19 cellular contexts compared by ENCODE assay signal in genomic region chr10:481636-482035, GRCh38.
A peak's percentile ranks its signal among the peaks of the same experiment; 100 is the strongest.
DNase-seq lines count a peak whose midpoint lies in the region; ATAC-seq and TF ChIP-seq lines count a peak whose summit lies in the region.
"Had no signal": no experiment of that assay in that cellular context is flagged by ENCODE, and none has a peak within 500 bp of the region (broad histone marks: within the 10 kb centered on the region; RNA-seq: fewer than 3 reads in every experiment).

No MANE protein-coding gene starts in this region.

- WGBS in psoas muscle, 3 donors: 92 to 96% (median 92%) methylated on average over 16 of the region's 16 CpGs

- H3K36me3 ChIP-seq in left ventricle myocardium inferior (no peaks in the 10 kb centered on the region), psoas muscle (ENCODE audit: insufficient read depth in 1 of 2, low read depth in 1 of 2) (no peaks in the 10 kb centered on the region)
- H3K36me3 ChIP-seq: Peyer's patch had no signal

- H3K27ac Mint-ChIP-seq in stimulated activated memory B cell treated with anti-CD40 and anti-IgM and Interleukin-4, amounts not matched to agents 10 μg/mL and 1 μg/mL and 100 μg/mL, for 72 hours: no peak overlapping the region
- H3K27ac Mint-ChIP-seq: activated CD8-positive, alpha-beta T cell treated with anti-CD3 and anti-CD28 coated beads, Interleukin-2, amount 10 ng/mL, durations not matched to agents 7 days and 5 days; activated naive CD8-positive, alpha-beta T cell; activated T-helper 1 cell treated with anti-CD3 and anti-CD28 coated beads, Interleukin-12 subunit alpha, Interleukin-12 subunit beta, Interleukin-2, Interleukin-4 antibody, amounts not matched to agents 30 ng/mL and 10 ng/mL and 1 ng/mL, durations not matched to agents 14 hours and 24 hours and 36 hours; immature natural killer cell; WTC11 had no signal

- no peak overlapping the region for H3K4me3 Mint-ChIP-seq in stimulated activated memory B cell treated with anti-CD40 and anti-IgM and Interleukin-4, amounts not matched to agents 10 μg/mL and 1 μg/mL and 100 μg/mL, for 72 hours
- H3K4me3 Mint-ChIP-seq: activated CD8-positive, alpha-beta T cell treated with anti-CD3 and anti-CD28 coated beads, Interleukin-2, amount 10 ng/mL, durations not matched to agents 7 days and 5 days; activated naive CD8-positive, alpha-beta T cell; activated T-helper 1 cell treated with anti-CD3 and anti-CD28 coated beads, Interleukin-12 subunit alpha, Interleukin-12 subunit beta, Interleukin-2, Interleukin-4 antibody, amounts not matched to agents 30 ng/mL and 10 ng/mL and 1 ng/mL, durations not matched to agents 14 hours and 24 hours and 36 hours; immature natural killer cell; naive B cell; WTC11 had no signal

- peaks cover 13% of the 10 kb centered on the region for H3K4me1 Mint-ChIP-seq in stimulated activated memory B cell treated with anti-CD40 and anti-IgM and Interleukin-4, amounts not matched to agents 10 μg/mL and 1 μg/mL and 100 μg/mL, for 72 hours

- H3K27me3 Mint-ChIP-seq in stimulated activated memory B cell treated with anti-CD40 and anti-IgM and Interleukin-4, amounts not matched to agents 10 μg/mL and 1 μg/mL and 100 μg/mL, for 72 hours: no peaks in the 10 kb centered on the region
- H3K27me3 Mint-ChIP-seq: activated naive CD8-positive, alpha-beta T cell; naive B cell had no signal

- H3K4me3 ChIP-seq in left ventricle myocardium inferior (no peak overlapping the region), dorsolateral prefrontal cortex (no peak overlapping the region), psoas muscle (no peak overlapping the region)
- H3K4me3 ChIP-seq: Peyer's patch, stomach had no signal

- H3K27ac ChIP-seq in left ventricle myocardium inferior (replicated peaks): no peak overlapping the region
- peak overlapping the region in 49 of 59 donors; percentile 1 to 91 (median 69) for H3K27ac ChIP-seq in dorsolateral prefrontal cortex
- H3K27ac ChIP-seq in psoas muscle: peak overlapping the region; percentile 76

- peak in 3 of 4 donors; percentile 1 to 4 (median 2) for ATAC-seq in psoas muscle
- ATAC-seq in stimulated activated memory B cell treated with anti-CD40 and anti-IgM and Interleukin-4, amounts not matched to agents 10 μg/mL and 1 μg/mL and 100 μg/mL, for 72 hours: no peak
- ATAC-seq: activated CD8-positive, alpha-beta T cell treated with anti-CD3 and anti-CD28 coated beads, Interleukin-2, amount 10 ng/mL, durations not matched to agents 7 days and 5 days; WTC11 had no signal

- H3K27me3 ChIP-seq in left ventricle myocardium inferior (ENCODE audit: low read depth): no peaks in the 10 kb centered on the region
- H3K27me3 ChIP-seq in dorsolateral prefrontal cortex: no peaks in the 10 kb centered on the region
- H3K27me3 ChIP-seq in psoas muscle (ENCODE audit: insufficient read depth in 3 of 3, low read length in 2 of 3): no peaks in the 10 kb centered on the region
- H3K27me3 ChIP-seq: Peyer's patch, stomach had no signal

- peaks cover 8% of the 10 kb centered on the region for H3K9me3 Mint-ChIP-seq in stimulated activated memory B cell treated with anti-CD40 and anti-IgM and Interleukin-4, amounts not matched to agents 10 μg/mL and 1 μg/mL and 100 μg/mL, for 72 hours

- H3K36me3 Mint-ChIP-seq in stimulated activated memory B cell treated with anti-CD40 and anti-IgM and Interleukin-4, amounts not matched to agents 10 μg/mL and 1 μg/mL and 100 μg/mL, for 72 hours: no peaks in the 10 kb centered on the region
- H3K36me3 Mint-ChIP-seq: activated naive CD8-positive, alpha-beta T cell; immature natural killer cell had no signal

- peaks cover 31% of the 10 kb centered on the region for H3K4me1 ChIP-seq in left ventricle myocardium inferior
- H3K4me1 ChIP-seq in psoas muscle: peaks cover 47% of the 10 kb centered on the region
- H3K4me1 ChIP-seq: Peyer's patch had no signal

- intact Hi-C loops in cardiac septum (cut with DNase I) (no loop called here), left ventricle myocardium inferior (cut with micrococcal nuclease) (no loop called here), dorsolateral prefrontal cortex (cut with DNase I) (no loop called here), psoas muscle (cut with DNase I) (no loop called here)

- no peaks in the 10 kb centered on the region for H3K9me3 ChIP-seq in left ventricle myocardium inferior (replicated peaks)
- no peaks in the 10 kb centered on the region for H3K9me3 ChIP-seq in psoas muscle
- H3K9me3 ChIP-seq: Peyer's patch, stomach had no signal

- DNase-seq in cardiac septum (ENCODE audit: low spot score) (peak; percentile 68), left ventricle myocardium inferior (no peak), dorsolateral prefrontal cortex (peak in 1 of 10 donors; percentile 43), psoas muscle (no peak), ureter (ENCODE audit: low spot score) (peak; percentile 36), SW 1271 (lab: John Stamatoyannopoulos, UW) (no peak)
- no peak for DNase-seq in stimulated activated naive CD4-positive, alpha-beta T cell (lab: John Stamatoyannopoulos, UW)
- DNase-seq: activated CD8-positive, alpha-beta T cell treated with anti-CD3 and anti-CD28 coated beads, Interleukin-2, amount 10 ng/mL, durations not matched to agents 7 days and 5 days; C1 segment of cervical spinal cord; immature natural killer cell; naive B cell; NCI-H2107; stimulated activated CD4-positive, alpha-beta T cell treated with anti-CD3 and anti-CD28 coated beads, Interleukin-4, amount 100 ng/mL, for 1 hour had no signal

- TF ChIP-seq CTCF in left ventricle myocardium inferior (IDR thresholded peaks at IDR 0.05; ENCODE audit: borderline replicate concordance) (no peak), dorsolateral prefrontal cortex (IDR thresholded peaks at IDR 0.05 in 54 of 56, conservative IDR thresholded peaks at IDR 0.05 in 2 of 56; ENCODE audit: low read depth in 1 of 56, partially characterized antibody in 56 of 56) (no peak), psoas muscle (IDR thresholded peaks at IDR 0.05) (no peak)

Comparison
In these comparisons a context has a peak if more than half of its experiments do, and no peak if none do; other contexts are left out.
1. DNase-seq: peak in cardiac septum (single experiment) and ureter (single experiment); none in left ventricle myocardium inferior (single experiment), psoas muscle (0 of 2), stimulated activated naive CD4-positive, alpha-beta T cell (0 of 6) and SW 1271 (0 of 2).